In genomic region chr11:46874586-46874985, GRCh38 we compare ENCODE assay signal across 18 cellular contexts. TPM values are rescaled to one million over a fixed set of nuclear protein-coding genes. Genes with fewer than 3 reads are reported as not detected.
DNase-seq lines count a peak whose midpoint lies in the region; ATAC-seq and TF ChIP-seq lines count a peak whose summit lies in the region.
"Had no signal": no experiment of that assay in that cellular context is flagged by ENCODE, and none has a peak within 500 bp of the region (broad histone marks: within the 10 kb centered on the region; RNA-seq: fewer than 3 reads in every experiment).

No MANE protein-coding gene starts in this region.

- TF ChIP-seq EP300 in tibial nerve (IDR thresholded peaks at IDR 0.05), result no peak

- H3K4me1 Mint-ChIP-seq in stimulated activated effector memory CD8-positive, alpha-beta T cell treated with anti-CD3 and anti-CD28 coated beads, Interleukin-12 subunit alpha, Interleukin-12 subunit beta, amount 100 ng/mL, for 72 hours, result no peaks in the 10 kb centered on the region
- H3K4me1 Mint-ChIP-seq: CD4-positive, alpha-beta memory T cell; GM23338 had no signal

- H3K9me3 Mint-ChIP-seq in stimulated activated effector memory CD8-positive, alpha-beta T cell treated with anti-CD3 and anti-CD28 coated beads, Interleukin-12 subunit alpha, Interleukin-12 subunit beta, amount 100 ng/mL, for 72 hours, result no peaks in the 10 kb centered on the region
- H3K9me3 Mint-ChIP-seq: CD4-positive, alpha-beta memory T cell; GM23338 had no signal

- H3K27ac Mint-ChIP-seq in stimulated activated effector memory CD8-positive, alpha-beta T cell treated with anti-CD3 and anti-CD28 coated beads, Interleukin-12 subunit alpha, Interleukin-12 subunit beta, amount 100 ng/mL, for 72 hours, result no peak overlapping the region
- H3K27ac Mint-ChIP-seq: CD4-positive, alpha-beta memory T cell; GM23338 had no signal

- ATAC-seq in Panc1, result no peak
- peak; percentile 31 for ATAC-seq in stimulated activated effector memory CD8-positive, alpha-beta T cell treated with anti-CD3 and anti-CD28 coated beads, Interleukin-12 subunit alpha, Interleukin-12 subunit beta, amount 100 ng/mL, for 72 hours
- ATAC-seq: GM12878, GM23338 had no signal

- no peak overlapping the region for H3K4me3 ChIP-seq in Panc1 (ENCODE audit: low read depth in 2 of 2, low read length in 2 of 2)
- no peak overlapping the region for H3K4me3 ChIP-seq in tibial nerve
- H3K4me3 ChIP-seq: GM12878, GM23338, HAP-1 had no signal

- TSS peak; percentile 29 for BruUV-seq in Panc1 (replicated peaks; lab: Mats Ljungman, UMichigan)

- H3K36me3 ChIP-seq in Panc1 (ENCODE audit: control insufficient read depth, insufficient read depth, low read length), result no peaks in the 10 kb centered on the region
- H3K36me3 ChIP-seq in tibial nerve, result peaks cover 0 to 72% (median 0%) of the 10 kb centered on the region in 3 donors

- H3K4me1 ChIP-seq in Panc1 (ENCODE audit: control insufficient read depth, insufficient read depth, low read length) (no peaks in the 10 kb centered on the region), tibial nerve (no peaks in the 10 kb centered on the region)
- H3K4me1 ChIP-seq: Caco-2, HAP-1 had no signal

- no peak overlapping the region for H3K4me3 Mint-ChIP-seq in stimulated activated effector memory CD8-positive, alpha-beta T cell treated with anti-CD3 and anti-CD28 coated beads, Interleukin-12 subunit alpha, Interleukin-12 subunit beta, amount 100 ng/mL, for 72 hours
- H3K4me3 Mint-ChIP-seq: CD4-positive, alpha-beta memory T cell; GM23338 had no signal

- H3K27me3 ChIP-seq in Panc1 (ENCODE audit: control insufficient read depth, insufficient read depth, low read length) (no peaks in the 10 kb centered on the region), tibial nerve (no peaks in the 10 kb centered on the region)

- no peaks in the 10 kb centered on the region for H3K36me3 Mint-ChIP-seq in stimulated activated effector memory CD8-positive, alpha-beta T cell treated with anti-CD3 and anti-CD28 coated beads, Interleukin-12 subunit alpha, Interleukin-12 subunit beta, amount 100 ng/mL, for 72 hours
- H3K36me3 Mint-ChIP-seq: CD4-positive, alpha-beta memory T cell had no signal

- no peak overlapping the region for H3K27ac ChIP-seq in Panc1 (ENCODE audit: low read length)
- H3K27ac ChIP-seq in tibial nerve, result no peak overlapping the region
- H3K27ac ChIP-seq: 22Rv1 had no signal

- TF ChIP-seq POLR2A in tibial nerve (IDR thresholded peaks at IDR 0.05), result no peak

- POLR2A ChIA-PET in Panc1 (lab: Charles Lee), result no interaction called here
- POLR2A ChIA-PET in HEK293T (lab: Yijun Ruan, JAX), result no interaction called here

- in situ Hi-C loops in ACHN (cut with HindIII; ENCODE audit: low pct_ligation_motif_present, low pct_unique_long_range_greater_than_20kb, low sequenced_read_pairs) (no loop called here), Panc1 (cut with HindIII; ENCODE audit: low pct_unique_long_range_greater_than_20kb, low sequenced_read_pairs) (no loop called here)

- peak; percentile 19 for DNase-seq in ACHN
- no peak for DNase-seq in Panc1 (ENCODE audit: low read depth, low spot score)
- peak; percentile 78 for DNase-seq in kidney tubule cell (ENCODE audit: low spot score)
- DNase-seq in stimulated activated effector memory CD8-positive, alpha-beta T cell treated with anti-CD3 and anti-CD28 coated beads, Interleukin-12 subunit alpha, Interleukin-12 subunit beta, amount 100 ng/mL, for 72 hours (ENCODE audit: low spot score in 2 of 2), result no peak
- DNase-seq in HEK293T (ENCODE audit: extremely low spot score), result no peak
- no peak for DNase-seq in posterior cingulate gyrus
- no peak for DNase-seq in tibial nerve (ENCODE audit: low spot score in 2 of 2)
- no peak for DNase-seq in SHP77 (lab: John Stamatoyannopoulos, UW)
- DNase-seq: Caco-2; CD4-positive, alpha-beta memory T cell; DMS 273 treated with DMSO at 0.1 percent for 48 hours; DMS79; EL; GDM1 had no signal

- H3K9me3 ChIP-seq in Panc1 (ENCODE audit: control insufficient read depth, insufficient read depth, low read depth, low read length) (no peaks in the 10 kb centered on the region), tibial nerve (no peaks in the 10 kb centered on the region)
- H3K9me3 ChIP-seq: Caco-2, HAP-1 had no signal

- intact Hi-C loops in Panc1 (cut with micrococcal nuclease; ENCODE audit: unreplicated experiment), result no loop called here
- intact Hi-C loops in posterior cingulate gyrus (cut with DNase I), result no loop called here

- 88 to 89% methylated on average over 6 of the region's 6 CpGs for WGBS in tibial nerve, 2 donors

- TF ChIP-seq CTCF in Panc1 (IDR thresholded peaks at IDR 0.05), result no peak
- TF ChIP-seq CTCF in tibial nerve (IDR thresholded peaks at IDR 0.05), result no peak

- CTCF ChIA-PET in Panc1 (lab: Charles Lee), result no interaction called here
- CTCF ChIA-PET in HEK293T (lab: Yijun Ruan, JAX), result no interaction called here

TF ChIP-seq in HEK293T, 16 proteins besides CTCF, POLR2A, EP300 and RAD21:
- TF ChIP-seq FOXM1 (IDR thresholded peaks at IDR 0.05; ENCODE audit: borderline replicate concordance) (no peak), FOXA1 (IDR thresholded peaks at IDR 0.05) (no peak), NFRKB (IDR thresholded peaks at IDR 0.05) (no peak), ZNF384 (IDR thresholded peaks at IDR 0.05) (no peak), TARDBP (IDR thresholded peaks at IDR 0.05) (no peak), ARNT (IDR thresholded peaks at IDR 0.05) (no peak), L3MBTL2 (conservative IDR thresholded peaks at IDR 0.05) (no peak), ELF4 (IDR thresholded peaks at IDR 0.05) (no peak), LEF1 (IDR thresholded peaks at IDR 0.05; ENCODE audit: borderline replicate concordance) (no peak), CTBP1 (IDR thresholded peaks at IDR 0.05; ENCODE audit: borderline replicate concordance) (no peak), PKNOX1 (IDR thresholded peaks at IDR 0.05) (no peak), SP1 (IDR thresholded peaks at IDR 0.05) (no peak), BHLHE40 (IDR thresholded peaks at IDR 0.05; ENCODE audit: borderline replicate concordance) (no peak), FOXK2 (IDR thresholded peaks at IDR 0.05) (no peak), HDGF (IDR thresholded peaks at IDR 0.05; ENCODE audit: borderline replicate concordance) (no peak), SUZ12 (IDR thresholded peaks at IDR 0.05) (no peak)

RNA-seq across cellular contexts. Expression of gene CKAP5, which starts 28.5 kb away (rescaled TPM):
- total RNA-seq in Panc1 (2021; ENCODE audit: unreplicated experiment), result 191 TPM
- polyA plus RNA-seq in Panc1 (2012; ENCODE audit: insufficient read length), result 81.8 TPM
- total RNA-seq in tibial nerve, result 10 to 100 TPM; 36.9 to 52.7 (median 47.7) TPM

RNA-seq across cellular contexts. Expression of gene LRP4, which starts 43.8 kb away (rescaled TPM):
- 11.7 TPM for total RNA-seq in Panc1 (2021; ENCODE audit: unreplicated experiment)
- polyA plus RNA-seq in Panc1 (2012; ENCODE audit: insufficient read length), result 8.8 TPM
- total RNA-seq in tibial nerve, result 100 to 1,000 TPM in 1 of 4 donors, 10 to 100 TPM in 3; 24.3 to 105 (median 52.9) TPM
- total RNA-seq: CD4-positive, alpha-beta memory T cell had no signal
- polyA plus RNA-seq: CD4-positive, alpha-beta memory T cell had no signal

Comparison
In these comparisons a context has a peak if more than half of its experiments do, and no peak if none do; other contexts are left out.
1. DNase-seq: peak in ACHN (single experiment) and kidney tubule cell (single experiment); none in Panc1 (single experiment), stimulated activated effector memory CD8-positive, alpha-beta T cell treated with anti-CD3 and anti-CD28 coated beads, Interleukin-12 subunit alpha, Interleukin-12 subunit beta, amount 100 ng/mL, for 72 hours (0 of 2), HEK293T (single experiment), posterior cingulate gyrus (0 of 10), tibial nerve (0 of 2) and SHP77 (0 of 2).